Comparison of ENCODE assay signal across 1 cellular context in the genomic region with DNA sequence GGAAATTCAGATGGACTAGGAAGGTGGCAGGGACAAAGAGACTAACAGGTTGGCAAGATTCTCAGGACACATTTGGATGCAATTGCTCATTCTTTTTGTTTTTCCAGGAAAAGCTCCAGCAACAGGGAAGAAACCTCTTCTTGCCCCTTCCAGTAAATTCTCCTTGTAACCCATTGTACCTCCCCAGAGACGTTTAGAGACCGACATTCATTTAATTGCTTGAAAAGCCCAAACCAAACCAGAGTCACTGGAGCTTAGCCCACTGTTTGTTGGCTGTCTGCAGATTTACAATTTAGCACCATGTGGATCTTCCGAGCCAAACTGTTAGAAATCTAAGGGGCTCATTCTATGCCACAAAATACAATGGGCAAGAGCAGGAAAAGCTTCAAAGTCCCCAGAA.
TF ChIP-seq lines count a peak whose summit lies in the region.

No MANE protein-coding gene starts in this region.

TF ChIP-seq in SK-N-SH, 30 proteins besides CTCF, POLR2A, EP300 and RAD21 (continued from another document):
- TF ChIP-seq, protein P1, sequence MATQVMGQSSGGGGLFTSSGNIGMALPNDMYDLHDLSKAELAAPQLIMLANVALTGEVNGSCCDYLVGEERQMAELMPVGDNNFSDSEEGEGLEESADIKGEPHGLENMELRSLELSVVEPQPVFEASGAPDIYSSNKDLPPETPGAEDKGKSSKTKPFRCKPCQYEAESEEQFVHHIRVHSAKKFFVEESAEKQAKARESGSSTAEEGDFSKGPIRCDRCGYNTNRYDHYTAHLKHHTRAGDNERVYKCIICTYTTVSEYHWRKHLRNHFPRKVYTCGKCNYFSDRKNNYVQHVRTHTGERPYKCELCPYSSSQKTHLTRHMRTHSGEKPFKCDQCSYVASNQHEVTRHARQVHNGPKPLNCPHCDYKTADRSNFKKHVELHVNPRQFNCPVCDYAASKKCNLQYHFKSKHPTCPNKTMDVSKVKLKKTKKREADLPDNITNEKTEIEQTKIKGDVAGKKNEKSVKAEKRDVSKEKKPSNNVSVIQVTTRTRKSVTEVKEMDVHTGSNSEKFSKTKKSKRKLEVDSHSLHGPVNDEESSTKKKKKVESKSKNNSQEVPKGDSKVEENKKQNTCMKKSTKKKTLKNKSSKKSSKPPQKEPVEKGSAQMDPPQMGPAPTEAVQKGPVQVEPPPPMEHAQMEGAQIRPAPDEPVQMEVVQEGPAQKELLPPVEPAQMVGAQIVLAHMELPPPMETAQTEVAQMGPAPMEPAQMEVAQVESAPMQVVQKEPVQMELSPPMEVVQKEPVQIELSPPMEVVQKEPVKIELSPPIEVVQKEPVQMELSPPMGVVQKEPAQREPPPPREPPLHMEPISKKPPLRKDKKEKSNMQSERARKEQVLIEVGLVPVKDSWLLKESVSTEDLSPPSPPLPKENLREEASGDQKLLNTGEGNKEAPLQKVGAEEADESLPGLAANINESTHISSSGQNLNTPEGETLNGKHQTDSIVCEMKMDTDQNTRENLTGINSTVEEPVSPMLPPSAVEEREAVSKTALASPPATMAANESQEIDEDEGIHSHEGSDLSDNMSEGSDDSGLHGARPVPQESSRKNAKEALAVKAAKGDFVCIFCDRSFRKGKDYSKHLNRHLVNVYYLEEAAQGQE (IDR thresholded peaks at IDR 0.05; ENCODE audit: low read depth, low read length), result no peak
- TF ChIP-seq SIN3A (IDR thresholded peaks at IDR 0.05; ENCODE audit: borderline replicate concordance, low read depth, low read length), result no peak
- TF ChIP-seq, protein P2, sequence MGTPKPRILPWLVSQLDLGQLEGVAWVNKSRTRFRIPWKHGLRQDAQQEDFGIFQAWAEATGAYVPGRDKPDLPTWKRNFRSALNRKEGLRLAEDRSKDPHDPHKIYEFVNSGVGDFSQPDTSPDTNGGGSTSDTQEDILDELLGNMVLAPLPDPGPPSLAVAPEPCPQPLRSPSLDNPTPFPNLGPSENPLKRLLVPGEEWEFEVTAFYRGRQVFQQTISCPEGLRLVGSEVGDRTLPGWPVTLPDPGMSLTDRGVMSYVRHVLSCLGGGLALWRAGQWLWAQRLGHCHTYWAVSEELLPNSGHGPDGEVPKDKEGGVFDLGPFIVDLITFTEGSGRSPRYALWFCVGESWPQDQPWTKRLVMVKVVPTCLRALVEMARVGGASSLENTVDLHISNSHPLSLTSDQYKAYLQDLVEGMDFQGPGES (IDR thresholded peaks at IDR 0.05; ENCODE audit: low read depth, low read length), result no peak
